19 cellular contexts compared by ENCODE assay signal in the genomic region with DNA sequence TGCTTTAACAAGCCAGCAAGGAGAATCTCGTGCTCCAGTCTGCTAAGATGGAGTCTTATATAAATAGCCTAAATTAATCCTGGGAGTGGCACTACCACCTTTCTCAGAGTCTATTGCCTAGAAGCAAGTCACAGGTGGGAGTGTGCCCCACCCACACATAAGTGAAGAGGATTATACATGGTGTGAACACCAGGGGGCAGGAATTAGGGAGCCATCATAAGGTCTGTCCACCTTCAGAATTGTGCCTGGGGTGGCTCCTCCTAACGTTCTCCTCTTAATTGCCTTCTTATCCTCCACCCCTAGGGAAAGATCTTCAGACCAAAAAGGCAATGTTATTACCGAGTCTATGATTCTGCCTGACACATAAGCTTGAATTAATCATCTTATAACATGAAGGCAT.
DNase-seq lines count a peak whose midpoint lies in the region; ATAC-seq, FAIRE-seq and TF ChIP-seq lines count a peak whose summit lies in the region.
"Had no signal": no experiment of that assay in that cellular context is flagged by ENCODE, and none has a peak within 500 bp of the region (broad histone marks: within the 10 kb centered on the region; RNA-seq: fewer than 3 reads in every experiment).

No MANE protein-coding gene starts in this region.

- ATAC-seq in GM23338, result no peak
- ATAC-seq in GM18867 (IDR thresholded peaks at IDR 0.05; ENCODE audit: unreplicated experiment), result no peak
- ATAC-seq in GM19324 (IDR thresholded peaks at IDR 0.05; ENCODE audit: low FRiP score, unreplicated experiment), result no peak
- ATAC-seq: activated CD4-positive, CD25-positive, alpha-beta regulatory T cell treated with anti-CD3 and anti-CD28 coated beads, Interleukin-2, amount 50 U/mL, for 24 hours; esophagus mucosa had no signal

- H3K4me1 Mint-ChIP-seq in GM23338, result peaks cover 10% of the 10 kb centered on the region; the same call in 2 of the 3 replicates

- no peaks in the 10 kb centered on the region for H3K79me2 ChIP-seq in GM23338 (replicated peaks; ENCODE audit: insufficient read depth)

- 86% methylated on average over 3 of the region's 3 CpGs for WGBS in mesenchymal stem cell

- H3K27ac ChIP-seq in C4-2B, result no peak overlapping the region
- no peak overlapping the region for H3K27ac ChIP-seq in GM23338 (ENCODE audit: low read depth)
- H3K27ac ChIP-seq in mesenchymal stem cell (ENCODE audit: low read length, poor library complexity, severe bottlenecking), result no peak overlapping the region
- H3K27ac ChIP-seq in kidney (ENCODE audit: low read depth in 2 of 2, low read length in 2 of 2), result no peak overlapping the region
- H3K27ac ChIP-seq: neutrophil, right atrium auricular region had no signal

- H3K79me1 ChIP-seq in mesenchymal stem cell (replicated peaks; ENCODE audit: low read length, poor library complexity, severe bottlenecking), result no peaks in the 10 kb centered on the region

- H3K4ac ChIP-seq in mesenchymal stem cell (ENCODE audit: low read depth in 1 of 2, low read length in 2 of 2), result peak overlapping the region in 1 of 2 experiments; percentile 19

- no peaks in the 10 kb centered on the region for H3K9me3 Mint-ChIP-seq in GM23338
- H3K9me3 Mint-ChIP-seq: mesothelial cell of epicardium had no signal

- no peaks in the 10 kb centered on the region for H3K4me1 ChIP-seq in GM23338 (ENCODE audit: insufficient read depth)
- peaks cover 17% of the 10 kb centered on the region for H3K4me1 ChIP-seq in adipocyte (ENCODE audit: control insufficient read depth, insufficient read depth, low read length)
- peaks cover 4% of the 10 kb centered on the region for H3K4me1 ChIP-seq in mesenchymal stem cell (ENCODE audit: control insufficient read depth, insufficient read depth, low read depth, low read length)
- H3K4me1 ChIP-seq in kidney (ENCODE audit: control insufficient read depth in 1 of 2, insufficient read depth in 1 of 2, low read depth in 1 of 2, low read length in 2 of 2), result no peaks in the 10 kb centered on the region

- H3K27me3 Mint-ChIP-seq in GM23338 (ENCODE audit: insufficient read depth, low read depth, poor library complexity), result no peaks in the 10 kb centered on the region

- H4K20me1 ChIP-seq in GM23338 (replicated peaks; ENCODE audit: insufficient read depth), result no peaks in the 10 kb centered on the region

- H2AFZ ChIP-seq in GM23338 (no peak overlapping the region), mesenchymal stem cell (ENCODE audit: low read depth, low read length) (no peak overlapping the region)

- no peaks in the 10 kb centered on the region for H3K36me3 ChIP-seq in GM23338 (ENCODE audit: insufficient read depth)
- no peaks in the 10 kb centered on the region for H3K36me3 ChIP-seq in adipocyte (ENCODE audit: control insufficient read depth, insufficient read depth, low read length, severe bottlenecking)
- no peaks in the 10 kb centered on the region for H3K36me3 ChIP-seq in mesenchymal stem cell (ENCODE audit: control insufficient read depth in 1 of 2, insufficient read depth in 2 of 2, low read depth in 1 of 2, low read length in 2 of 2)
- H3K36me3 ChIP-seq in kidney (ENCODE audit: control insufficient read depth in 1 of 2, insufficient read depth in 2 of 2, low read length in 2 of 2), result no peaks in the 10 kb centered on the region
- H3K36me3 ChIP-seq: neutrophil, right atrium auricular region had no signal

- no peak overlapping the region for H2BK5ac ChIP-seq in mesenchymal stem cell (ENCODE audit: low read depth, low read length, poor library complexity, severe bottlenecking)

- no peaks in the 10 kb centered on the region for H3K36me3 Mint-ChIP-seq in GM23338 (ENCODE audit: low read depth)
- H3K36me3 Mint-ChIP-seq: mesothelial cell of epicardium had no signal

- intact Hi-C loops in kidney (cut with DNase I), result no loop called here

- no peak overlapping the region for H3K4me2 ChIP-seq in GM23338
- no peak overlapping the region for H3K4me2 ChIP-seq in mesenchymal stem cell (ENCODE audit: low read length, poor library complexity, severe bottlenecking)

- H3K4me3 ChIP-seq in GM23338, result no peak overlapping the region
- H3K4me3 ChIP-seq in adipocyte (ENCODE audit: low read length), result peak overlapping the region; percentile 15
- peak overlapping the region in 1 of 2 experiments; percentile 35 for H3K4me3 ChIP-seq in mesenchymal stem cell (ENCODE audit: insufficient read depth in 1 of 2, low read depth in 1 of 2, low read length in 2 of 2)
- H3K4me3 ChIP-seq in kidney (ENCODE audit: low read length in 2 of 2), result no peak overlapping the region
- H3K4me3 ChIP-seq: right atrium auricular region had no signal

- H3K9ac ChIP-seq in adipocyte (ENCODE audit: low read length), result peak overlapping the region; percentile 6
- H3K9ac ChIP-seq in mesenchymal stem cell (ENCODE audit: low read length), result peak overlapping the region; percentile 37
- no peak overlapping the region for H3K9ac ChIP-seq in kidney (ENCODE audit: low read length in 2 of 2)

- H4K8ac ChIP-seq in mesenchymal stem cell (ENCODE audit: low read length), result no peak overlapping the region

- TF ChIP-seq CTCF in C4-2B (conservative IDR thresholded peaks at IDR 0.05), result peak; percentile 28; the same call in 1 of the 2 replicates
- TF ChIP-seq CTCF in GM23338 (conservative IDR thresholded peaks at IDR 0.05; ENCODE audit: low read depth in 2 of 2), result peak; percentile 19 to 38; a peak in 3 of 4 replicates
- no peak for TF ChIP-seq CTCF in kidney (IDR thresholded peaks at IDR 0.05; ENCODE audit: borderline replicate concordance, extremely low read depth, insufficient read depth)

- no peak overlapping the region for H2BK12ac ChIP-seq in mesenchymal stem cell (ENCODE audit: low read length in 2 of 2)

- H3K9me3 ChIP-seq in adipocyte (ENCODE audit: control insufficient read depth, low read length) (no peaks in the 10 kb centered on the region), mesenchymal stem cell (ENCODE audit: control insufficient read depth, low read length) (no peaks in the 10 kb centered on the region), kidney (ENCODE audit: control insufficient read depth in 1 of 2, low read length in 2 of 2) (no peaks in the 10 kb centered on the region)
- H3K9me3 ChIP-seq: neutrophil, right atrium auricular region had no signal

- FAIRE-seq in kidney (lab: Jason Lieb, UNC), result no peak

- no peak overlapping the region for H2AK5ac ChIP-seq in mesenchymal stem cell (ENCODE audit: low read length, severe bottlenecking)

- no peak overlapping the region for H3K27ac Mint-ChIP-seq in GM23338
- H3K27ac Mint-ChIP-seq: B cell, mesothelial cell of epicardium had no signal

- H4K91ac ChIP-seq in mesenchymal stem cell (ENCODE audit: low read length), result no peak overlapping the region

- no peaks in the 10 kb centered on the region for H3F3A ChIP-seq in GM23338 (replicated peaks; ENCODE audit: low read depth)

- H3K27me3 ChIP-seq in GM23338 (ENCODE audit: insufficient read depth) (no peaks in the 10 kb centered on the region), adipocyte (replicated peaks; ENCODE audit: control insufficient read depth, insufficient read depth, low read length) (no peaks in the 10 kb centered on the region), mesenchymal stem cell (ENCODE audit: control insufficient read depth in 1 of 2, insufficient read depth in 1 of 2, low read length in 2 of 2) (peaks cover 0 to 4% of the 10 kb centered on the region in 2 experiments)
- H3K27me3 ChIP-seq: neutrophil, right atrium auricular region had no signal

- no peak overlapping the region for H3K18ac ChIP-seq in mesenchymal stem cell (ENCODE audit: low read depth in 1 of 2, low read length in 2 of 2)

- DNase-seq in GM23338 (ENCODE audit: low spot score) (peak; percentile 21), adipocyte (ENCODE audit: low read depth) (no peak), mesenchymal stem cell (no peak), kidney (no peak)
- DNase-seq: activated naive CD4-positive, alpha-beta T cell treated with Interleukin-2 at 50 U/mL for 16 hours; cortex of kidney; Karpas-422; kidney glomerular epithelial cell; NCI-H1417; substantia nigra had no signal

- H3K9me2 ChIP-seq in GM23338 (ENCODE audit: insufficient read depth), result 0 out of 2 replicates have a peak, but pooled peaks cover 3% of the 10 kb centered on the region

- H3K14ac ChIP-seq in mesenchymal stem cell (ENCODE audit: low read length in 2 of 2), result no peak overlapping the region

- H3K4me3 Mint-ChIP-seq in GM23338, result no peak overlapping the region
- H3K4me3 Mint-ChIP-seq: B cell, mesothelial cell of epicardium had no signal

- no peak overlapping the region for H2BK120ac ChIP-seq in mesenchymal stem cell (ENCODE audit: low read depth, low read length)

- H2BK15ac ChIP-seq in mesenchymal stem cell (ENCODE audit: low read depth, poor library complexity, severe bottlenecking), result no peak overlapping the region

- H3K23ac ChIP-seq in mesenchymal stem cell (ENCODE audit: low read length in 2 of 2), result no peak overlapping the region

TF ChIP-seq in GM23338, 12 proteins besides CTCF, POLR2A, EP300 and RAD21:
- TF ChIP-seq EZH2 (IDR thresholded peaks at IDR 0.05; ENCODE audit: low read depth, unreplicated experiment) (no peak), ZNF114 (CRISPR knock-in tag; IDR thresholded peaks at IDR 0.05) (no peak)

Comparison
In these comparisons a context has a peak if more than half of its experiments do, and no peak if none do; other contexts are left out.
1. H3K9ac ChIP-seq: peak in adipocyte (single experiment) and mesenchymal stem cell (single experiment); none in kidney (0 of 2).